In genomic region chr10:96222441-96222840, GRCh38 we compare ENCODE assay signal across 1 cellular context.
TF ChIP-seq lines count a peak whose summit lies in the region.

No MANE protein-coding gene starts in this region.

TF ChIP-seq in H1, 55 proteins besides CTCF, POLR2A, EP300 and RAD21:
- TF ChIP-seq HDAC2 (IDR thresholded peaks at IDR 0.05; ENCODE audit: borderline replicate concordance in 1 of 2, low read depth in 2 of 2, low read length in 2 of 2) (peak in 1 of 2 experiments; percentile 47; a peak in 1 of 4 replicates), POLR2AphosphoS5 (IDR thresholded peaks at IDR 0.05; ENCODE audit: low read depth, low read length) (no peak), KDM1A (IDR thresholded peaks at IDR 0.05; ENCODE audit: borderline replicate concordance, low read length) (0 out of 2 replicates have a peak, but pooled peaks have one; percentile 47), YY1 (IDR thresholded peaks at IDR 0.05; ENCODE audit: low read depth, low read length) (0 out of 2 replicates have a peak, but pooled peaks have one; percentile 29), SIN3A (conservative IDR thresholded peaks at IDR 0.05 in 1 of 2, IDR thresholded peaks at IDR 0.05 in 1 of 2; ENCODE audit: low read depth in 1 of 2, low read length in 2 of 2) (0 out of 4 replicates have a peak, but pooled peaks have one; percentile 40 to 41), ASH2L (IDR thresholded peaks at IDR 0.05; ENCODE audit: low read length) (peak; percentile 28), CTBP2 (IDR thresholded peaks at IDR 0.05; ENCODE audit: borderline replicate concordance, insufficient read depth, insufficient read length, low read length) (peak; percentile 87)
- TF ChIP-seq, protein P1, sequence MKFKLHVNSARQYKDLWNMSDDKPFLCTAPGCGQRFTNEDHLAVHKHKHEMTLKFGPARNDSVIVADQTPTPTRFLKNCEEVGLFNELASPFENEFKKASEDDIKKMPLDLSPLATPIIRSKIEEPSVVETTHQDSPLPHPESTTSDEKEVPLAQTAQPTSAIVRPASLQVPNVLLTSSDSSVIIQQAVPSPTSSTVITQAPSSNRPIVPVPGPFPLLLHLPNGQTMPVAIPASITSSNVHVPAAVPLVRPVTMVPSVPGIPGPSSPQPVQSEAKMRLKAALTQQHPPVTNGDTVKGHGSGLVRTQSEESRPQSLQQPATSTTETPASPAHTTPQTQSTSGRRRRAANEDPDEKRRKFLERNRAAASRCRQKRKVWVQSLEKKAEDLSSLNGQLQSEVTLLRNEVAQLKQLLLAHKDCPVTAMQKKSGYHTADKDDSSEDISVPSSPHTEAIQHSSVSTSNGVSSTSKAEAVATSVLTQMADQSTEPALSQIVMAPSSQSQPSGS (IDR thresholded peaks at IDR 0.05; ENCODE audit: low read length), result no peak
